In genomic region chr4:1288786-1289185, GRCh38 we compare ENCODE assay signal across 8 cellular contexts. TPM values are rescaled to one million over a fixed set of nuclear protein-coding genes. Genes with fewer than 3 reads are reported as not detected.
DNase-seq lines count a peak whose midpoint lies in the region; FAIRE-seq and TF ChIP-seq lines count a peak whose summit lies in the region.

No MANE protein-coding gene starts in this region.

- peaks cover 42% of the 10 kb centered on the region for H3K79me2 ChIP-seq in mammary epithelial cell (ENCODE audit: insufficient read depth, low read length)

- WGBS in HUES64 = 83% methylated on average over 6 of the region's 7 CpGs
- 25% methylated on average over 7 of the region's 7 CpGs for WGBS in mammary epithelial cell (ENCODE audit: low coverage, missing lambda C conversion rate)

- no peaks in the 10 kb centered on the region for H4K20me1 ChIP-seq in mammary epithelial cell (ENCODE audit: insufficient read depth, low read length)

- peak overlapping the region; percentile 78 for H2AFZ ChIP-seq in mammary epithelial cell (ENCODE audit: low read depth, low read length)

- no peak for TF ChIP-seq POLR2A in erythroblast (IDR thresholded peaks at IDR 0.05; ENCODE audit: low read length)

- POLR2A ChIA-PET in AG04449 (lab: Yijun Ruan, JAX) = interaction anchor here (1.3 to 2.2 kb wide), 2 partner anchors 12 to 21 kb away, joined by 8 to 10 read pairs; no protein-coding TSS in a partner anchor

- TF ChIP-seq CTCF in AG04449 (IDR thresholded peaks at IDR 0.05; ENCODE audit: insufficient read depth, low read length, missing control alignments) (no peak), mammary epithelial cell (conservative IDR thresholded peaks at IDR 0.05 in 1 of 2, IDR thresholded peaks at IDR 0.05 in 1 of 2; ENCODE audit: extremely low read depth in 1 of 2, insufficient read depth in 1 of 2, low read depth in 1 of 2, low read length in 2 of 2) (no peak)

- H3K27me3 ChIP-seq in HUES64 (ENCODE audit: insufficient read depth, low read length) (no peaks in the 10 kb centered on the region), mammary epithelial cell (ENCODE audit: insufficient read depth, low read length) (no peaks in the 10 kb centered on the region), mucosa of rectum (ENCODE audit: control insufficient read depth in 2 of 2, insufficient read depth in 2 of 2, low read length in 2 of 2) (no peaks in the 10 kb centered on the region)

- H3K9me3 ChIP-seq in HUES64 (ENCODE audit: insufficient read depth, low read depth, low read length) = peaks cover 11% of the 10 kb centered on the region
- no peaks in the 10 kb centered on the region for H3K9me3 ChIP-seq in mammary epithelial cell (replicated peaks; ENCODE audit: insufficient read depth, low read length)
- H3K9me3 ChIP-seq in mucosa of rectum (ENCODE audit: control insufficient read depth in 2 of 2, low read length in 2 of 2) = no peaks in the 10 kb centered on the region

- H3K4me3 ChIP-seq in AG04449 (ENCODE audit: low read depth, low read length) = peak overlapping the region; percentile 67
- peak overlapping the region; percentile 79 for H3K4me3 ChIP-seq in HUES64 (ENCODE audit: low read length)
- peak overlapping the region; percentile 49 to 94 (median 77) for H3K4me3 ChIP-seq in mammary epithelial cell (replicated peaks in 1 of 3; ENCODE audit: insufficient read depth in 1 of 3, low read depth in 2 of 3, low read length in 3 of 3)
- H3K4me3 ChIP-seq in mucosa of rectum (ENCODE audit: low read length in 2 of 2) = peak overlapping the region; percentile 90 to 92

- peak overlapping the region; percentile 92 for H3K9ac ChIP-seq in HUES64 (ENCODE audit: low read depth, low read length)
- peak overlapping the region; percentile 68 for H3K9ac ChIP-seq in mammary epithelial cell (ENCODE audit: insufficient read depth, low read length)
- peak overlapping the region in 1 of 2 donors; percentile 95 for H3K9ac ChIP-seq in mucosa of rectum (ENCODE audit: low read depth in 1 of 2, low read length in 2 of 2)

- H3K4me1 ChIP-seq in HUES64 (ENCODE audit: insufficient read depth, low read length) = peaks cover 3% of the 10 kb centered on the region; the same call in 1 of the 2 replicates
- peaks cover 22% of the 10 kb centered on the region for H3K4me1 ChIP-seq in mammary epithelial cell (ENCODE audit: insufficient read depth, low read length)
- H3K4me1 ChIP-seq in mucosa of rectum (ENCODE audit: control insufficient read depth in 2 of 2, insufficient read depth in 2 of 2, low read length in 2 of 2) = peaks cover 18 to 21% of the 10 kb centered on the region in 2 donors

- BruUV-seq in mammary epithelial cell (replicated peaks; lab: Mats Ljungman, UMichigan) = no TSS peak

- peak overlapping the region; percentile 71; the same call in 1 of the 2 replicates for H3K27ac ChIP-seq in HUES64 (ENCODE audit: low read depth, low read length)
- H3K27ac ChIP-seq in mammary epithelial cell (ENCODE audit: insufficient read depth, low read depth, low read length) = peak overlapping the region; percentile 69
- H3K27ac ChIP-seq in mucosa of rectum (ENCODE audit: low read depth in 2 of 2, low read length in 2 of 2) = peak overlapping the region in 1 of 2 donors; percentile 75

- CTCF ChIA-PET in AG04449 (lab: Yijun Ruan, JAX) = interaction anchor here (3.3 to 4.1 kb wide), 2 partner anchors 122 to 158 kb away, joined by 14 to 18 read pairs; no protein-coding TSS in a partner anchor
- CTCF ChIA-PET in mammary epithelial cell (lab: Charles Lee; ENCODE audit: low non-redundant PET) = no interaction called here

- no peak for DNase-seq in AG04449 (ENCODE audit: low read depth, low spot score)
- DNase-seq in mammary epithelial cell = no peak
- no peak for DNase-seq in H4 (ENCODE audit: low spot score)
- no peak for DNase-seq in erythroblast (lab: John Stamatoyannopoulos, UW)
- DNase-seq in NCI-H1417 (lab: John Stamatoyannopoulos, UW) = no peak
- DNase-seq in HTR-8/SVneo (ENCODE audit: insufficient read length, low spot score) = no peak

- intact Hi-C loops in mammary epithelial cell (cut with micrococcal nuclease) = loop anchor here (1.0 kb wide), 2 partner anchors 58 to 158 kb away; no protein-coding TSS in a partner anchor

- dilution Hi-C loops in mammary epithelial cell (cut with HindIII; ENCODE audit: low sequenced_read_pairs) = no loop called here

- H3K36me3 ChIP-seq in HUES64 (ENCODE audit: insufficient read depth, low read length) (no peaks in the 10 kb centered on the region), mammary epithelial cell (ENCODE audit: insufficient read depth, low read length) (peaks cover 6% of the 10 kb centered on the region), mucosa of rectum (ENCODE audit: control insufficient read depth in 2 of 2, insufficient read depth in 2 of 2, low read length in 2 of 2) (peaks cover 0 to 3% of the 10 kb centered on the region in 2 donors)

- no peak for FAIRE-seq in HTR-8/SVneo (lab: Jason Lieb, UNC)

- H3K4me2 ChIP-seq in mammary epithelial cell (ENCODE audit: insufficient read depth, low read depth, low read length) = peak overlapping the region; percentile 92

- in situ Hi-C loops in mammary epithelial cell (cut with MboI; ENCODE audit: low sequenced_read_pairs in 2 of 2) = no loop called here

RNA-seq across cellular contexts. Expression of gene MAEA, which starts 0.9 kb away (rescaled TPM):
- 77.0 TPM for polyA plus RNA-seq in HUES64 (2013, experiment 1 of 2)
- polyA plus RNA-seq in HUES64 (2013, experiment 2 of 2) = 74.8 TPM
- total RNA-seq in mammary epithelial cell = 100 to 1,000 TPM in 1 of 2 donors, 10 to 100 TPM in 1; 80.4 to 109 TPM
- 120 TPM for polyA plus RNA-seq in mammary epithelial cell
- polyA minus RNA-seq in mammary epithelial cell = 86.1 TPM
- total RNA-seq in H4 (2014; rRNA removed; shearing (Covaris generic)) = 54.3 and 69.4 TPM in 2 replicates

RNA-seq across cellular contexts. Expression of gene CTBP1, which starts 39.9 kb away (rescaled TPM):
- 90.6 TPM for polyA plus RNA-seq in HUES64 (2013, experiment 1 of 2)
- polyA plus RNA-seq in HUES64 (2013, experiment 2 of 2) = 98.6 TPM
- total RNA-seq in mammary epithelial cell = 100 to 1,000 TPM; 127 to 237 TPM
- polyA plus RNA-seq in mammary epithelial cell = 83.3 TPM
- 32.7 TPM for polyA minus RNA-seq in mammary epithelial cell
- 81.0 and 106 TPM in 2 replicates for total RNA-seq in H4 (2014; rRNA removed; shearing (Covaris generic))

RNA-seq across cellular contexts. Expression of gene UVSSA, which starts 58.2 kb away (rescaled TPM):
- 6.5 TPM for polyA plus RNA-seq in HUES64 (2013, experiment 1 of 2)
- 6.8 TPM for polyA plus RNA-seq in HUES64 (2013, experiment 2 of 2)
- 10 to 100 TPM; 11.8 to 33.2 TPM for total RNA-seq in mammary epithelial cell
- polyA plus RNA-seq in mammary epithelial cell = 6.2 TPM
- 5.6 TPM for polyA minus RNA-seq in mammary epithelial cell
- total RNA-seq in H4 (2014; rRNA removed; shearing (Covaris generic)) = 1.7 and 2.5 TPM in 2 replicates
